17 cellular contexts compared by ENCODE assay signal in the genomic region with DNA sequence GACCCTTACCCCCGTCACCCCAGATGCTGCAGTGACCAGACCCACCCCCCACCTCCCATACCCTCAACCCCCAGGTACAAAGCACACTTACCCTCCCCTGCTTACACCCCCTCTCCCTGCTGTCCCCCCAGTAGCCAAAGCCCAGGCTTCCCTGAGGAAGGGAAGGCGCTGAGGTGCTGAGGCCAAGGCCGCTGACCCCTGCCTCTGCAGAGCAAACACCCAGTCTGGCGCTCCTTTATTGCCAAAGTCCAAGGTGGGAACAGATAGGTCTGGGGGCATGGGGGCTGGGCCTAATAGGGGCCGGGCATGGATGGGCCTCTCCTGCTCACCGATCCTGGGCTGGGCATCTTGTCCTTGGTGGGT. TPM values are rescaled to one million over a fixed set of nuclear protein-coding genes. Genes with fewer than 3 reads are reported as not detected.
A peak's percentile ranks its signal among the peaks of the same experiment; 100 is the strongest.
DNase-seq lines count a peak whose midpoint lies in the region; ATAC-seq and TF ChIP-seq lines count a peak whose summit lies in the region.
"Had no signal": no experiment of that assay in that cellular context is flagged by ENCODE, and none has a peak within 500 bp of the region (broad histone marks: within the 10 kb centered on the region; RNA-seq: fewer than 3 reads in every experiment).

No MANE protein-coding gene starts in this region.

- no peak overlapping the region for H3K4me2 ChIP-seq in osteoblast (ENCODE audit: insufficient read depth, low read length)

- no peak overlapping the region for H3K4me3 Mint-ChIP-seq in brain

- TF ChIP-seq POLR2A in tibial nerve (IDR thresholded peaks at IDR 0.05): no peak

- H3K27ac ChIP-seq in heart right ventricle (peak overlapping the region in 9 of 10 donors; percentile 53 to 83 (median 74)), osteoblast (ENCODE audit: low read depth, low read length) (peak overlapping the region; percentile 27), tibial nerve (peak overlapping the region; percentile 73 to 90 (median 80))
- H3K27ac ChIP-seq: parathyroid adenoma, SK-N-MC had no signal

- H3K27me3 ChIP-seq in heart right ventricle (no peaks in the 10 kb centered on the region), osteoblast (ENCODE audit: insufficient read depth, low read length) (no peaks in the 10 kb centered on the region), tibial nerve (no peaks in the 10 kb centered on the region)
- H3K27me3 ChIP-seq: MG63 had no signal

- H3K4me1 ChIP-seq in heart right ventricle (peaks cover 15 to 76% (median 45%) of the 10 kb centered on the region in 9 donors), osteoblast (ENCODE audit: insufficient read depth, low read length) (no peaks in the 10 kb centered on the region), tibial nerve (peaks cover 0 to 75% (median 30%) of the 10 kb centered on the region in 4 donors)
- H3K4me1 ChIP-seq: parathyroid adenoma had no signal

- H3K4me3 ChIP-seq in heart right ventricle: no peak overlapping the region
- H3K4me3 ChIP-seq in osteoblast (ENCODE audit: insufficient read depth, low read length): no peak overlapping the region
- no peak overlapping the region for H3K4me3 ChIP-seq in tibial nerve
- H3K4me3 ChIP-seq: MG63, SK-N-MC had no signal

- H3K27me3 Mint-ChIP-seq in brain: no peaks in the 10 kb centered on the region

- H2AFZ ChIP-seq in osteoblast (ENCODE audit: low read length): no peak overlapping the region
- H2AFZ ChIP-seq: parathyroid adenoma had no signal

- H3K36me3 ChIP-seq in heart right ventricle (peaks cover 0 to 94% (median 67%) of the 10 kb centered on the region in 9 donors), osteoblast (ENCODE audit: insufficient read depth, low read length) (peaks cover 92% of the 10 kb centered on the region), tibial nerve (peaks cover 4 to 79% (median 14%) of the 10 kb centered on the region in 3 donors)
- H3K36me3 ChIP-seq: MG63 had no signal

- peak overlapping the region in 4 of 5 experiments; percentile 66 to 93 (median 76) for H3K27ac Mint-ChIP-seq in brain

- H3K79me2 ChIP-seq in osteoblast (ENCODE audit: insufficient read depth, low read length): peaks cover 20% of the 10 kb centered on the region
- H3K79me2 ChIP-seq: parathyroid adenoma had no signal

- intact Hi-C loops in heart right ventricle (cut with DNase I): loop anchor here in 1 of 10 donors (10.0 kb wide), 1 partner anchor 398 kb away; no protein-coding TSS in a partner anchor

- H3K9me3 Mint-ChIP-seq in brain: no peaks in the 10 kb centered on the region

- no peak for ATAC-seq in heart right ventricle

- H3K9me3 ChIP-seq in heart right ventricle (no peaks in the 10 kb centered on the region), osteoblast (ENCODE audit: low read depth, low read length) (no peaks in the 10 kb centered on the region), tibial nerve (no peaks in the 10 kb centered on the region)
- H3K9me3 ChIP-seq: MG63 had no signal

- H3K36me3 Mint-ChIP-seq in brain: peaks cover 9% of the 10 kb centered on the region

- DNase-seq in heart right ventricle (no peak), osteoblast (ENCODE audit: insufficient read length, low spot score, missing footprints) (peak; percentile 72), tibial nerve (ENCODE audit: low spot score in 2 of 2) (no peak), AML-193 (lab: John Stamatoyannopoulos, UW) (no peak), DMS79 (lab: John Stamatoyannopoulos, UW) (no peak)
- no peak for DNase-seq in stimulated activated CD4-positive, alpha-beta T cell treated with anti-CD3 and anti-CD28 coated beads, Interleukin-1b, Interleukin-23, amount 100 ng/mL, for 48 hours
- DNase-seq: GOT3, kidney glomerular epithelial cell, MG63, NCI-H1436 treated with DMSO at 0.1 percent for 48 hours, NCI-H2171 treated with DMSO at 0.1 percent for 48 hours, NCI-H774 had no signal

- TF ChIP-seq CTCF in brain (conservative IDR thresholded peaks at IDR 0.05): no peak
- TF ChIP-seq CTCF in heart right ventricle (IDR thresholded peaks at IDR 0.05): no peak
- TF ChIP-seq CTCF in osteoblast (IDR thresholded peaks at IDR 0.05; ENCODE audit: extremely low read depth, low read depth, low read length): no peak
- TF ChIP-seq CTCF in tibial nerve (IDR thresholded peaks at IDR 0.05): no peak

- H4K20me1 ChIP-seq in osteoblast (ENCODE audit: insufficient read depth, low read length): peaks cover 47% of the 10 kb centered on the region

- no peak for TF ChIP-seq EP300 in tibial nerve (IDR thresholded peaks at IDR 0.05)

- peaks cover 16% of the 10 kb centered on the region for H3K4me1 Mint-ChIP-seq in brain

- WGBS in heart right ventricle, 2 donors: 85 to 89% methylated on average over 6 of the region's 6 CpGs
- WGBS in tibial nerve, 2 donors: 62 to 75% methylated on average over 6 of the region's 6 CpGs

RNA-seq across cellular contexts. Expression of a gene that starts 0.7 kb away (rescaled TPM):
- 22.1 TPM for polyA plus RNA-seq in brain (ENCODE audit: insufficient read depth, low read depth, low replicate concordance)
- total RNA-seq in heart right ventricle: 10 to 100 TPM; 14.4 to 24.6 (median 20.6) TPM
- 10 to 100 TPM; 18.1 to 96.5 TPM for polyA plus RNA-seq in heart right ventricle
- total RNA-seq in osteoblast: 6.9 and 8.8 TPM in 2 replicates
- 10 to 100 TPM; 17.9 to 43.9 (median 26.8) TPM for total RNA-seq in tibial nerve

RNA-seq across cellular contexts. Expression of a gene that starts 6.6 kb away (rescaled TPM):
- polyA plus RNA-seq in brain (ENCODE audit: insufficient read depth, low read depth, low replicate concordance): 77.4 TPM
- 100 to 1,000 TPM in 1 of 10 donors, 10 to 100 TPM in 9; 48.9 to 164 (median 62.8) TPM for total RNA-seq in heart right ventricle
- 100 to 1,000 TPM in 1 of 2 donors, 10 to 100 TPM in 1; 87.4 to 170 TPM for polyA plus RNA-seq in heart right ventricle
- 44.5 and 47.0 TPM in 2 replicates for total RNA-seq in osteoblast
- 10 to 100 TPM; 22.9 to 57.6 (median 39.4) TPM for total RNA-seq in tibial nerve

RNA-seq across cellular contexts. Expression of a gene that starts 11.6 kb away (rescaled TPM):
- polyA plus RNA-seq in brain (ENCODE audit: insufficient read depth, low read depth, low replicate concordance) (1.0 TPM), heart right ventricle (1 to 10 TPM in 1 of 2 donors, under 1 TPM in 1; 0.74 to 2.0 TPM)
- total RNA-seq in heart right ventricle (1 to 10 TPM in 2 of 10 donors, under 1 TPM in 8; 0.39 to 1.6 (median 0.84) TPM), osteoblast (0.36 and 0.59 TPM in 2 replicates), tibial nerve (1 to 10 TPM in 3 of 4 donors, under 1 TPM in 1; 0.87 to 3.6 (median 1.6) TPM)

RNA-seq across cellular contexts. Expression of a gene that starts 25.2 kb away (rescaled TPM):
- polyA plus RNA-seq in brain (ENCODE audit: insufficient read depth, low read depth, low replicate concordance) (28.3 TPM), heart right ventricle (100 to 1,000 TPM in 1 of 2 donors, 10 to 100 TPM in 1; 70.1 to 116 TPM)
- total RNA-seq in heart right ventricle (100 to 1,000 TPM in 1 of 10 donors, 10 to 100 TPM in 9; 70.9 to 107 (median 86.6) TPM), osteoblast (79.3 and 82.2 TPM in 2 replicates), tibial nerve (100 to 1,000 TPM in 2 of 4 donors, 10 to 100 TPM in 2; 82.0 to 127 (median 101) TPM)

RNA-seq across cellular contexts. Expression of a gene that starts 37.1 kb away (rescaled TPM):
- polyA plus RNA-seq in brain (ENCODE audit: insufficient read depth, low read depth, low replicate concordance) (0.15 TPM), heart right ventricle (under 1 TPM in 1 of 2 donors, not detected in 1; 0.01 TPM)
- total RNA-seq in heart right ventricle (under 1 TPM in 1 of 10 donors, not detected in 9; 0.34 TPM), osteoblast (not detected in 2 replicates), tibial nerve (under 1 TPM in 1 of 4 donors, not detected in 3; 0.66 TPM)
- total RNA-seq: Daoy, fibroblast of villous mesenchyme had no signal

Comparison
In these comparisons a context has a peak if more than half of its experiments do, and no peak if none do; other contexts are left out.
1. H3K27ac ChIP-seq: peak in every context shown above with its lines; median percentile 80 in tibial nerve; 74 in heart right ventricle; 27 in osteoblast.